1 cellular context compared by ENCODE assay signal in the genomic region with DNA sequence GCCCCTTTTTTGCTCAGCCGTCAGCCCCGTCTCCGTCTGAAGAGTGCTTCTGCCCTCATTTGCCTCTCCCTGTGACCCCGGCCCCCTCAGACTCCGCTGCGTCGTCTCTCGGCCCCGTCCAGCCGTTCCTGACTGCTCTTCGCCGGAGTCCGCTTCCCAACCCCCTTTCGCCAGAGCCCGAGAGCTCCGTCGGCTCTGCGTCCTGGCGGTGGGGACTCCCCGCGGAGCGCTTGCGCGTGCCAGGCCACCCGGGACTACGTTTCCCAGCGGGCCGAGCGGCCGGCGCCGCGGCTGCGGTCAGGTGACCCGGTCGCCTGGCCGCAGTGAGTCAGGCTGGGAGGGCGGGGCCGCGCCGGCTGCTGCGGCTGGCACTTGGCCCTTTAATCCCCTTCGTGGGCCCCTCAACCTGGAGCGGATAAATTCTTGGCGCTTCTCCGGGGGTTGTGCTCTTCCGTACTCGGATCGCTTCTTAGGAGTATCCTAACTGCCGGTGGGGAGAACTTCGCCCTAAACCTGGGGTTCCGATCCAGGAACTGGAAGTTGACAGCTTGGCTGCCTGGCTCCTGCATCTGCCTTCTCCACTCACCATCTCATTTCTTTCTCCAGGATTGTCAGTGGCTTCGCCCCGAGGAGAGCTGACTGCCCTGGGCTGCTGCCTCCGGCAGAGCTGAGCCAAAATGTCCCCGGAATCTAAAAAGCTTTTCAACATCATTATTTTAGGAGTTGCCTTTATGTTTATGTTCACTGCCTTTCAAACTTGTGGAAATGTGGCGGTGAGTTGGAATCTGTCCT.
TF ChIP-seq lines count a peak whose summit lies in the region.

A gene (plus strand): TSS at position 444 of the 792 bp plus-strand sequence. CDS start 234 bp downstream, at position 678.

TF ChIP-seq in HepG2, 621 proteins besides CTCF, POLR2A, EP300 and RAD21 (continued from another document and continues in another):
- TF ChIP-seq, protein P1, sequence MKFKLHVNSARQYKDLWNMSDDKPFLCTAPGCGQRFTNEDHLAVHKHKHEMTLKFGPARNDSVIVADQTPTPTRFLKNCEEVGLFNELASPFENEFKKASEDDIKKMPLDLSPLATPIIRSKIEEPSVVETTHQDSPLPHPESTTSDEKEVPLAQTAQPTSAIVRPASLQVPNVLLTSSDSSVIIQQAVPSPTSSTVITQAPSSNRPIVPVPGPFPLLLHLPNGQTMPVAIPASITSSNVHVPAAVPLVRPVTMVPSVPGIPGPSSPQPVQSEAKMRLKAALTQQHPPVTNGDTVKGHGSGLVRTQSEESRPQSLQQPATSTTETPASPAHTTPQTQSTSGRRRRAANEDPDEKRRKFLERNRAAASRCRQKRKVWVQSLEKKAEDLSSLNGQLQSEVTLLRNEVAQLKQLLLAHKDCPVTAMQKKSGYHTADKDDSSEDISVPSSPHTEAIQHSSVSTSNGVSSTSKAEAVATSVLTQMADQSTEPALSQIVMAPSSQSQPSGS (CRISPR knock-in tag; IDR thresholded peaks at IDR 0.05) = 0 out of 2 replicates have a peak, but pooled peaks have one; percentile 52
- TF ChIP-seq FOXC1 (CRISPR knock-in tag; IDR thresholded peaks at IDR 0.05; ENCODE audit: borderline replicate concordance) (peak; percentile 56; the same call in 1 of the 2 replicates), TRIM24 (CRISPR knock-in tag; IDR thresholded peaks at IDR 0.05) (no peak), ZFX (CRISPR knock-in tag; IDR thresholded peaks at IDR 0.05; ENCODE audit: low read depth) (peak; percentile 51; the same call in 1 of the 2 replicates), RBM22 (optimal IDR thresholded peaks at IDR 0.05; ENCODE audit: low read length) (peak; percentile 49), MTA1 (CRISPR knock-in tag; IDR thresholded peaks at IDR 0.05; ENCODE audit: borderline replicate concordance) (peak; percentile 47; the same call in 1 of the 2 replicates), MEIS2 (CRISPR knock-in tag; IDR thresholded peaks at IDR 0.05) (no peak), ZNF709 (CRISPR knock-in tag; IDR thresholded peaks at IDR 0.05) (0 out of 2 replicates have a peak, but pooled peaks have one; percentile 71), ZNF160 (CRISPR knock-in tag; IDR thresholded peaks at IDR 0.05) (no peak; the same call in 1 of the 2 replicates), ZBTB21 (CRISPR knock-in tag; IDR thresholded peaks at IDR 0.05) (no peak), ZKSCAN8 (CRISPR knock-in tag; IDR thresholded peaks at IDR 0.05; ENCODE audit: borderline replicate concordance) (no peak), ZNF33B (CRISPR knock-in tag; IDR thresholded peaks at IDR 0.05) (peak; percentile 81; the same call in 1 of the 2 replicates), GTF2F1 (IDR thresholded peaks at IDR 0.05; ENCODE audit: low read length) (0 out of 2 replicates have a peak, but pooled peaks have one; percentile 24), YEATS4 (CRISPR knock-in tag; IDR thresholded peaks at IDR 0.05; ENCODE audit: borderline replicate concordance) (peak; percentile 97), REXO4 (CRISPR knock-in tag; IDR thresholded peaks at IDR 0.05; ENCODE audit: borderline replicate concordance) (no peak), ZNF17 (CRISPR knock-in tag; IDR thresholded peaks at IDR 0.05) (no peak), WIZ (CRISPR knock-in tag; IDR thresholded peaks at IDR 0.05) (no peak; the same call in 1 of the 2 replicates), ZNF12 (CRISPR knock-in tag; IDR thresholded peaks at IDR 0.05) (no peak), SKI (IDR thresholded peaks at IDR 0.05; ENCODE audit: partially characterized antibody) (peak; percentile 87), ZNF335 (CRISPR knock-in tag; IDR thresholded peaks at IDR 0.05) (peak; percentile 72), SIN3A (IDR thresholded peaks at IDR 0.05; ENCODE audit: borderline replicate concordance, low read depth, low read length) (no peak; the same call in 1 of the 2 replicates), DMAP1 (CRISPR knock-in tag; IDR thresholded peaks at IDR 0.05) (peak; percentile 90)
- TF ChIP-seq, protein P2, sequence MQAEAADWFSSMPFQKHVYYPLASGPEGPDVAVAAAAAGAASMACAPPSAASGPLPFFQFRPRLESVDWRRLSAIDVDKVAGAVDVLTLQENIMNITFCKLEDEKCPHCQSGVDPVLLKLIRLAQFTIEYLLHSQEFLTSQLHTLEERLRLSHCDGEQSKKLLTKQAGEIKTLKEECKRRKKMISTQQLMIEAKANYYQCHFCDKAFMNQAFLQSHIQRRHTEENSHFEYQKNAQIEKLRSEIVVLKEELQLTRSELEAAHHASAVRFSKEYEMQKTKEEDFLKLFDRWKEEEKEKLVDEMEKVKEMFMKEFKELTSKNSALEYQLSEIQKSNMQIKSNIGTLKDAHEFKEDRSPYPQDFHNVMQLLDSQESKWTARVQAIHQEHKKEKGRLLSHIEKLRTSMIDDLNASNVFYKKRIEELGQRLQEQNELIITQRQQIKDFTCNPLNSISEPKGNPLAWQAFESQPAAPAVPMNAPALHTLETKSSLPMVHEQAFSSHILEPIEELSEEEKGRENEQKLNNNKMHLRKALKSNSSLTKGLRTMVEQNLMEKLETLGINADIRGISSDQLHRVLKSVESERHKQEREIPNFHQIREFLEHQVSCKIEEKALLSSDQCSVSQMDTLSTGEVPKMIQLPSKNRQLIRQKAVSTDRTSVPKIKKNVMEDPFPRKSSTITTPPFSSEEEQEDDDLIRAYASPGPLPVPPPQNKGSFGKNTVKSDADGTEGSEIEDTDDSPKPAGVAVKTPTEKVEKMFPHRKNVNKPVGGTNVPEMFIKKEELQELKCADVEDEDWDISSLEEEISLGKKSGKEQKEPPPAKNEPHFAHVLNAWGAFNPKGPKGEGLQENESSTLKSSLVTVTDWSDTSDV (CRISPR knock-in tag; IDR thresholded peaks at IDR 0.05) = no peak
- TF ChIP-seq, protein P3, sequence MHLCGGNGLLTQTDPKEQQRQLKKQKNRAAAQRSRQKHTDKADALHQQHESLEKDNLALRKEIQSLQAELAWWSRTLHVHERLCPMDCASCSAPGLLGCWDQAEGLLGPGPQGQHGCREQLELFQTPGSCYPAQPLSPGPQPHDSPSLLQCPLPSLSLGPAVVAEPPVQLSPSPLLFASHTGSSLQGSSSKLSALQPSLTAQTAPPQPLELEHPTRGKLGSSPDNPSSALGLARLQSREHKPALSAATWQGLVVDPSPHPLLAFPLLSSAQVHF (CRISPR knock-in tag; IDR thresholded peaks at IDR 0.05) = no peak
- TF ChIP-seq, protein P4, sequence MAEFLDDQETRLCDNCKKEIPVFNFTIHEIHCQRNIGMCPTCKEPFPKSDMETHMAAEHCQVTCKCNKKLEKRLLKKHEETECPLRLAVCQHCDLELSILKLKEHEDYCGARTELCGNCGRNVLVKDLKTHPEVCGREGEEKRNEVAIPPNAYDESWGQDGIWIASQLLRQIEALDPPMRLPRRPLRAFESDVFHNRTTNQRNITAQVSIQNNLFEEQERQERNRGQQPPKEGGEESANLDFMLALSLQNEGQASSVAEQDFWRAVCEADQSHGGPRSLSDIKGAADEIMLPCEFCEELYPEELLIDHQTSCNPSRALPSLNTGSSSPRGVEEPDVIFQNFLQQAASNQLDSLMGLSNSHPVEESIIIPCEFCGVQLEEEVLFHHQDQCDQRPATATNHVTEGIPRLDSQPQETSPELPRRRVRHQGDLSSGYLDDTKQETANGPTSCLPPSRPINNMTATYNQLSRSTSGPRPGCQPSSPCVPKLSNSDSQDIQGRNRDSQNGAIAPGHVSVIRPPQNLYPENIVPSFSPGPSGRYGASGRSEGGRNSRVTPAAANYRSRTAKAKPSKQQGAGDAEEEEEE (CRISPR knock-in tag; IDR thresholded peaks at IDR 0.05; ENCODE audit: borderline replicate concordance) = no peak
- TF ChIP-seq, protein P5, sequence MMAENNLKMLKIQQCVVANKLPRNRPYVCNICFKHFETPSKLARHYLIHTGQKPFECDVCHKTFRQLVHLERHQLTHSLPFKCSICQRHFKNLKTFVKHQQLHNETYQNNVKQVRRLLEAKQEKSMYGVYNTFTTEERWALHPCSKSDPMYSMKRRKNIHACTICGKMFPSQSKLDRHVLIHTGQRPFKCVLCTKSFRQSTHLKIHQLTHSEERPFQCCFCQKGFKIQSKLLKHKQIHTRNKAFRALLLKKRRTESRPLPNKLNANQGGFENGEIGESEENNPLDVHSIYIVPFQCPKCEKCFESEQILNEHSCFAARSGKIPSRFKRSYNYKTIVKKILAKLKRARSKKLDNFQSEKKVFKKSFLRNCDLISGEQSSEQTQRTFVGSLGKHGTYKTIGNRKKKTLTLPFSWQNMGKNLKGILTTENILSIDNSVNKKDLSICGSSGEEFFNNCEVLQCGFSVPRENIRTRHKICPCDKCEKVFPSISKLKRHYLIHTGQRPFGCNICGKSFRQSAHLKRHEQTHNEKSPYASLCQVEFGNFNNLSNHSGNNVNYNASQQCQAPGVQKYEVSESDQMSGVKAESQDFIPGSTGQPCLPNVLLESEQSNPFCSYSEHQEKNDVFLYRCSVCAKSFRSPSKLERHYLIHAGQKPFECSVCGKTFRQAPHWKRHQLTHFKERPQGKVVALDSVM (CRISPR knock-in tag; IDR thresholded peaks at IDR 0.05) = no peak; the same call in 1 of the 2 replicates
- TF ChIP-seq, protein P6, sequence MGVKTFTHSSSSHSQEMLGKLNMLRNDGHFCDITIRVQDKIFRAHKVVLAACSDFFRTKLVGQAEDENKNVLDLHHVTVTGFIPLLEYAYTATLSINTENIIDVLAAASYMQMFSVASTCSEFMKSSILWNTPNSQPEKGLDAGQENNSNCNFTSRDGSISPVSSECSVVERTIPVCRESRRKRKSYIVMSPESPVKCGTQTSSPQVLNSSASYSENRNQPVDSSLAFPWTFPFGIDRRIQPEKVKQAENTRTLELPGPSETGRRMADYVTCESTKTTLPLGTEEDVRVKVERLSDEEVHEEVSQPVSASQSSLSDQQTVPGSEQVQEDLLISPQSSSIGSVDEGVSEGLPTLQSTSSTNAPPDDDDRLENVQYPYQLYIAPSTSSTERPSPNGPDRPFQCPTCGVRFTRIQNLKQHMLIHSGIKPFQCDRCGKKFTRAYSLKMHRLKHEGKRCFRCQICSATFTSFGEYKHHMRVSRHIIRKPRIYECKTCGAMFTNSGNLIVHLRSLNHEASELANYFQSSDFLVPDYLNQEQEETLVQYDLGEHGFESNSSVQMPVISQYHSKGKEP (CRISPR knock-in tag; IDR thresholded peaks at IDR 0.05) = no peak
- TF ChIP-seq, protein P7, sequence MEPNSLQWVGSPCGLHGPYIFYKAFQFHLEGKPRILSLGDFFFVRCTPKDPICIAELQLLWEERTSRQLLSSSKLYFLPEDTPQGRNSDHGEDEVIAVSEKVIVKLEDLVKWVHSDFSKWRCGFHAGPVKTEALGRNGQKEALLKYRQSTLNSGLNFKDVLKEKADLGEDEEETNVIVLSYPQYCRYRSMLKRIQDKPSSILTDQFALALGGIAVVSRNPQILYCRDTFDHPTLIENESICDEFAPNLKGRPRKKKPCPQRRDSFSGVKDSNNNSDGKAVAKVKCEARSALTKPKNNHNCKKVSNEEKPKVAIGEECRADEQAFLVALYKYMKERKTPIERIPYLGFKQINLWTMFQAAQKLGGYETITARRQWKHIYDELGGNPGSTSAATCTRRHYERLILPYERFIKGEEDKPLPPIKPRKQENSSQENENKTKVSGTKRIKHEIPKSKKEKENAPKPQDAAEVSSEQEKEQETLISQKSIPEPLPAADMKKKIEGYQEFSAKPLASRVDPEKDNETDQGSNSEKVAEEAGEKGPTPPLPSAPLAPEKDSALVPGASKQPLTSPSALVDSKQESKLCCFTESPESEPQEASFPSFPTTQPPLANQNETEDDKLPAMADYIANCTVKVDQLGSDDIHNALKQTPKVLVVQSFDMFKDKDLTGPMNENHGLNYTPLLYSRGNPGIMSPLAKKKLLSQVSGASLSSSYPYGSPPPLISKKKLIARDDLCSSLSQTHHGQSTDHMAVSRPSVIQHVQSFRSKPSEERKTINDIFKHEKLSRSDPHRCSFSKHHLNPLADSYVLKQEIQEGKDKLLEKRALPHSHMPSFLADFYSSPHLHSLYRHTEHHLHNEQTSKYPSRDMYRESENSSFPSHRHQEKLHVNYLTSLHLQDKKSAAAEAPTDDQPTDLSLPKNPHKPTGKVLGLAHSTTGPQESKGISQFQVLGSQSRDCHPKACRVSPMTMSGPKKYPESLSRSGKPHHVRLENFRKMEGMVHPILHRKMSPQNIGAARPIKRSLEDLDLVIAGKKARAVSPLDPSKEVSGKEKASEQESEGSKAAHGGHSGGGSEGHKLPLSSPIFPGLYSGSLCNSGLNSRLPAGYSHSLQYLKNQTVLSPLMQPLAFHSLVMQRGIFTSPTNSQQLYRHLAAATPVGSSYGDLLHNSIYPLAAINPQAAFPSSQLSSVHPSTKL (CRISPR knock-in tag; IDR thresholded peaks at IDR 0.05) = peak; percentile 56; the same call in 1 of the 2 replicates
- TF ChIP-seq, protein P8, sequence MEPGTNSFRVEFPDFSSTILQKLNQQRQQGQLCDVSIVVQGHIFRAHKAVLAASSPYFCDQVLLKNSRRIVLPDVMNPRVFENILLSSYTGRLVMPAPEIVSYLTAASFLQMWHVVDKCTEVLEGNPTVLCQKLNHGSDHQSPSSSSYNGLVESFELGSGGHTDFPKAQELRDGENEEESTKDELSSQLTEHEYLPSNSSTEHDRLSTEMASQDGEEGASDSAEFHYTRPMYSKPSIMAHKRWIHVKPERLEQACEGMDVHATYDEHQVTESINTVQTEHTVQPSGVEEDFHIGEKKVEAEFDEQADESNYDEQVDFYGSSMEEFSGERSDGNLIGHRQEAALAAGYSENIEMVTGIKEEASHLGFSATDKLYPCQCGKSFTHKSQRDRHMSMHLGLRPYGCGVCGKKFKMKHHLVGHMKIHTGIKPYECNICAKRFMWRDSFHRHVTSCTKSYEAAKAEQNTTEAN (CRISPR knock-in tag; conservative IDR thresholded peaks at IDR 0.05) = peak; percentile 23; the same call in 1 of the 2 replicates
- TF ChIP-seq, protein P9, sequence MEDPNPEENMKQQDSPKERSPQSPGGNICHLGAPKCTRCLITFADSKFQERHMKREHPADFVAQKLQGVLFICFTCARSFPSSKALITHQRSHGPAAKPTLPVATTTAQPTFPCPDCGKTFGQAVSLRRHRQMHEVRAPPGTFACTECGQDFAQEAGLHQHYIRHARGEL (CRISPR knock-in tag; IDR thresholded peaks at IDR 0.05) = no peak; the same call in 1 of the 2 replicates
- TF ChIP-seq, protein P10, sequence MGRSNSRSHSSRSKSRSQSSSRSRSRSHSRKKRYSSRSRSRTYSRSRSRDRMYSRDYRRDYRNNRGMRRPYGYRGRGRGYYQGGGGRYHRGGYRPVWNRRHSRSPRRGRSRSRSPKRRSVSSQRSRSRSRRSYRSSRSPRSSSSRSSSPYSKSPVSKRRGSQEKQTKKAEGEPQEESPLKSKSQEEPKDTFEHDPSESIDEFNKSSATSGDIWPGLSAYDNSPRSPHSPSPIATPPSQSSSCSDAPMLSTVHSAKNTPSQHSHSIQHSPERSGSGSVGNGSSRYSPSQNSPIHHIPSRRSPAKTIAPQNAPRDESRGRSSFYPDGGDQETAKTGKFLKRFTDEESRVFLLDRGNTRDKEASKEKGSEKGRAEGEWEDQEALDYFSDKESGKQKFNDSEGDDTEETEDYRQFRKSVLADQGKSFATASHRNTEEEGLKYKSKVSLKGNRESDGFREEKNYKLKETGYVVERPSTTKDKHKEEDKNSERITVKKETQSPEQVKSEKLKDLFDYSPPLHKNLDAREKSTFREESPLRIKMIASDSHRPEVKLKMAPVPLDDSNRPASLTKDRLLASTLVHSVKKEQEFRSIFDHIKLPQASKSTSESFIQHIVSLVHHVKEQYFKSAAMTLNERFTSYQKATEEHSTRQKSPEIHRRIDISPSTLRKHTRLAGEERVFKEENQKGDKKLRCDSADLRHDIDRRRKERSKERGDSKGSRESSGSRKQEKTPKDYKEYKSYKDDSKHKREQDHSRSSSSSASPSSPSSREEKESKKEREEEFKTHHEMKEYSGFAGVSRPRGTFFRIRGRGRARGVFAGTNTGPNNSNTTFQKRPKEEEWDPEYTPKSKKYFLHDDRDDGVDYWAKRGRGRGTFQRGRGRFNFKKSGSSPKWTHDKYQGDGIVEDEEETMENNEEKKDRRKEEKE (IDR thresholded peaks at IDR 0.05) = no peak
